In genomic region chrX:51931761-51932160, GRCh38 we compare ENCODE assay signal across 19 cellular contexts. TPM values are rescaled to one million over a fixed set of nuclear protein-coding genes. Genes with fewer than 3 reads are reported as not detected.
DNase-seq lines count a peak whose midpoint lies in the region; ATAC-seq and TF ChIP-seq lines count a peak whose summit lies in the region.
"Had no signal": no experiment of that assay in that cellular context is flagged by ENCODE, and none has a peak within 500 bp of the region (broad histone marks: within the 10 kb centered on the region; RNA-seq: fewer than 3 reads in every experiment).

No MANE protein-coding gene starts in this region.

- peak; percentile 1 for DNase-seq in EH (ENCODE audit: low read depth)
- DNase-seq in RPMI7951 (ENCODE audit: low read depth): peak; percentile 5
- DNase-seq in fibroblast of mammary gland (ENCODE audit: low read depth): peak; percentile 7
- peak; percentile 1 for DNase-seq in pons (ENCODE audit: low spot score)
- DNase-seq in GM10266 (ENCODE audit: extremely low spot score): no peak
- no peak for DNase-seq in Kasumi-1 (lab: John Stamatoyannopoulos, UW)
- DNase-seq: BE2C; CD4-positive, alpha-beta T cell; KG1; NCI-H1048; NCI-H1694 treated with DMSO at 0.1 percent for 48 hours; NCI-H345; NCI-H526; NK-92 treated with Interleukin-12 subunit alpha and Interleukin-12 subunit beta, amount 100 ng/mL, for 24 hours; OCI-M1; RPMI8226; SIG-M5 had no signal

- ATAC-seq in GM18498 (IDR thresholded peaks at IDR 0.05; ENCODE audit: unreplicated experiment) (no peak), GM21515 (IDR thresholded peaks at IDR 0.05; ENCODE audit: unreplicated experiment) (no peak)

- no peak overlapping the region for H3K4me3 ChIP-seq in fibroblast of mammary gland (ENCODE audit: control insufficient read depth, low read depth, low read length)

- no peak for TF ChIP-seq CTCF in fibroblast of mammary gland (conservative IDR thresholded peaks at IDR 0.05; ENCODE audit: control insufficient read depth, insufficient read depth, low read depth, low read length)
- TF ChIP-seq CTCF in GM10266 (IDR thresholded peaks at IDR 0.05; ENCODE audit: control insufficient read depth, insufficient read depth, low read depth, missing control alignments): no peak

RNA-seq across cellular contexts. Expression of gene MAGED1, which starts 38.3 kb away (rescaled TPM):
- total RNA-seq in RPMI7951 (2014; rRNA removed; shearing (Covaris generic)): 180 and 245 TPM in 2 replicates

Comparison
In these comparisons a context has a peak if more than half of its experiments do, and no peak if none do; other contexts are left out.
1. DNase-seq: peak in EH (single experiment), RPMI7951 (single experiment), fibroblast of mammary gland (single experiment) and pons (single experiment); none in GM10266 (single experiment) and Kasumi-1 (0 of 2).